Comparison of ENCODE assay signal across 8 cellular contexts in the genomic region with DNA sequence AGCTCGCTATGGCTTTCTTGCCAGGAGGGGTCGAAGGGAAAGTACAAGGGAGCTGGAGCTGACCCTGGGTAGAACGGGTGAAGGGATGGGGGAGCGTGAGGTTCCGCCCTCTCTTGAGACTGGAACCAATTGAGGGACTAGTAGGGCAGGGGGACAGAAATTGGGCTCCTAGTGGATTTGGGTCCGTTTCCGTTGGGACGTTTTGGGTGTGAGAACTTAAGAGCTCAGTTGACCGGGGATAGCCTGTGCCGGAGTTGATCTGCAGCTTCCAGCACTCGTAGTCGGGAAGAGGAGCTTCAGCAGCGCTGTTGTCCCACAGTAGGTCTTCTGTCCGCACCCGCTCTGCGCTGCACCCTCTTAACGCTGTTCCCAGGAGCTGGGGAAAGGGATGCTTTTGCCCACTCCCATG. TPM values are rescaled to one million over a fixed set of nuclear protein-coding genes. Genes with fewer than 3 reads are reported as not detected.
DNase-seq lines count a peak whose midpoint lies in the region; ATAC-seq and TF ChIP-seq lines count a peak whose summit lies in the region.

No MANE protein-coding gene starts in this region.

- H3K27ac ChIP-seq in SK-N-MC (peak overlapping the region; percentile 65), thyroid gland (peak overlapping the region in 2 of 3 donors; percentile 38 to 64)
- H3K27ac ChIP-seq in effector memory CD4-positive, alpha-beta T cell (ENCODE audit: insufficient read depth, low read length, poor library complexity, severe bottlenecking) = peak overlapping the region; percentile 89

- WGBS in thyroid gland, 2 donors = 0 to 1% methylated on average over 17 of the region's 17 CpGs

- peak overlapping the region; percentile 99 for H3K9ac ChIP-seq in SK-N-MC (ENCODE audit: insufficient read length)

- TF ChIP-seq CTCF in GM06990 (IDR thresholded peaks at IDR 0.05; ENCODE audit: insufficient read depth, low read length, poor library complexity, severe bottlenecking) = no peak
- TF ChIP-seq CTCF in thyroid gland (IDR thresholded peaks at IDR 0.05) = no peak

- H3K9me3 ChIP-seq in SK-N-MC (ENCODE audit: low read depth, low read length) = no peaks in the 10 kb centered on the region
- H3K9me3 ChIP-seq in effector memory CD4-positive, alpha-beta T cell (ENCODE audit: control insufficient read depth, low read length) = no peaks in the 10 kb centered on the region
- no peaks in the 10 kb centered on the region for H3K9me3 ChIP-seq in thyroid gland

- ATAC-seq in HG02852 (IDR thresholded peaks at IDR 0.05; ENCODE audit: unreplicated experiment) = peak; percentile 10
- ATAC-seq in HG02938 (IDR thresholded peaks at IDR 0.05; ENCODE audit: unreplicated experiment) = no peak

- H3K4me3 ChIP-seq in GM06990 (replicated peaks; ENCODE audit: low read depth, low read length) (peak overlapping the region; percentile 96), SK-N-MC (peak overlapping the region; percentile 100), thyroid gland (replicated peaks in 1 of 3) (peak overlapping the region; percentile 56 to 61 (median 57))
- peak overlapping the region; percentile 94 for H3K4me3 ChIP-seq in effector memory CD4-positive, alpha-beta T cell (ENCODE audit: insufficient read depth, low read depth, low read length, poor library complexity, severe bottlenecking)

- DNase-seq in GM06990 (ENCODE audit: extremely low read depth, insufficient read length) (no peak), SK-N-MC (ENCODE audit: low read depth, low spot score) (no peak), medulla oblongata (ENCODE audit: extremely low spot score) (peak; percentile 42), thyroid gland (peak; percentile 21 to 26), DMS153 treated with DMSO at 0.1 percent for 48 hours (lab: John Stamatoyannopoulos, UW; ENCODE audit: unreplicated experiment) (no peak)
- peak in 1 of 3 donors; percentile 8 for DNase-seq in effector memory CD4-positive, alpha-beta T cell

- intact Hi-C loops in thyroid gland (cut with DNase I) = no loop called here

- H3K27me3 ChIP-seq in GM06990 (replicated peaks; ENCODE audit: control insufficient read depth, insufficient read depth, low read length) (no peaks in the 10 kb centered on the region), thyroid gland (no peaks in the 10 kb centered on the region)
- H3K27me3 ChIP-seq in effector memory CD4-positive, alpha-beta T cell (replicated peaks; ENCODE audit: control insufficient read depth, insufficient read depth, low read length, poor library complexity, severe bottlenecking) = no peaks in the 10 kb centered on the region

- H3K4me1 ChIP-seq in effector memory CD4-positive, alpha-beta T cell (ENCODE audit: control insufficient read depth, insufficient read depth, low read length, poor library complexity, severe bottlenecking) = peaks cover 29% of the 10 kb centered on the region
- H3K4me1 ChIP-seq in thyroid gland = peaks cover 20 to 23% of the 10 kb centered on the region in 2 donors

- H3K36me3 ChIP-seq in GM06990 (ENCODE audit: control insufficient read depth, insufficient read depth, low read length) (peaks cover 3% of the 10 kb centered on the region), SK-N-MC (ENCODE audit: insufficient read depth, low read length) (peaks cover 28% of the 10 kb centered on the region), thyroid gland (peaks cover 9 to 15% of the 10 kb centered on the region in 2 donors)
- H3K36me3 ChIP-seq in effector memory CD4-positive, alpha-beta T cell (ENCODE audit: control insufficient read depth, insufficient read depth, low read length) = peaks cover 18% of the 10 kb centered on the region

- TF ChIP-seq POLR2A in thyroid gland (IDR thresholded peaks at IDR 0.05) = no peak

RNA-seq across cellular contexts. Expression of a gene that starts 0.5 kb away (rescaled TPM):
- total RNA-seq in thyroid gland = 10 to 100 TPM; 21.0 to 35.9 (median 28.0) TPM

RNA-seq across cellular contexts. Expression of a gene that starts 0.7 kb away (rescaled TPM):
- total RNA-seq in thyroid gland = 10 to 100 TPM; 40.2 to 59.0 (median 53.4) TPM

RNA-seq across cellular contexts. Expression of a gene that starts 2.8 kb away (rescaled TPM):
- total RNA-seq in thyroid gland = 1 to 10 TPM in 2 of 4 donors, under 1 TPM in 2; 0.40 to 3.7 (median 1.5) TPM

RNA-seq across cellular contexts. Expression of a gene that starts 16.4 kb away (rescaled TPM):
- total RNA-seq in thyroid gland = 1 to 10 TPM; 1.1 to 4.3 (median 2.2) TPM

RNA-seq across cellular contexts. Expression of a gene that starts 43.9 kb away (rescaled TPM):
- 100 to 1,000 TPM in 1 of 4 donors, 10 to 100 TPM in 3; 78.9 to 117 (median 91.4) TPM for total RNA-seq in thyroid gland

Comparison
In these comparisons a context has a peak if more than half of its experiments do, and no peak if none do; other contexts are left out.
1. DNase-seq: peak in medulla oblongata (single experiment) and thyroid gland (2 of 2); none in GM06990 (single experiment), SK-N-MC (single experiment) and DMS153 treated with DMSO at 0.1 percent for 48 hours (single experiment).
2. Peak in every context shown above with its lines, with median percentiles within 50 percentile points of each other: H3K4me3 ChIP-seq and H3K27ac ChIP-seq.